In the genomic region with DNA sequence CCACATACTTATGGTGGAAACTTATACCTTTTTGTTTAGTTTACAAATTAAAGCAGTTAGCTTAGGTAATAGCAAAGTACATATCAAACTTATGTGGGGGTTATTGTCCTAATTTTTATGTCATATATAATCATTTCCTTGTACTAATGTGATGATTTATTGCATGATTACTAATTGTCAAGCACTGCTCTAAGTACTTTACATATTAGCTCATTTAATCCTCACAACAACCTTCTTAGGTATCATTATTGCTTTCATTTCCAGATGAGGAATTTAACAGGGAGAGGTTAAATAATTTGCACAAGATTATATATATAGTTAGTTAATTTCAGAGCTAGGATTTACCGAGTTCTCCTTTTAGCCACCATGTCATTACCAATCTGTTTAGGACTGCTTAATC, we compare ENCODE assay signal across 22 cellular contexts.
"Had no signal": no experiment of that assay in that cellular context is flagged by ENCODE, and none has a peak within 500 bp of the region (broad histone marks: within the 10 kb centered on the region; RNA-seq: fewer than 3 reads in every experiment).

No MANE protein-coding gene starts in this region.

- H2AFZ ChIP-seq: parathyroid adenoma had no signal

- H3K9ac ChIP-seq: parathyroid adenoma had no signal

- H3K9me3 ChIP-seq: psoas muscle, right atrium auricular region, thyroid gland had no signal

- H3K27me3 ChIP-seq: right atrium auricular region, thyroid gland had no signal

- H3K36me3 ChIP-seq: right atrium auricular region, thyroid gland had no signal

- DNase-seq: activated CD4-positive, alpha-beta T cell treated with anti-CD3 and anti-CD28 coated beads for 1 hour; activated CD4-positive, alpha-beta T cell treated with anti-CD3 and anti-CD28 coated beads, Interleukin-2, amount 10 ng/mL, durations not matched to agents 7 days and 5 days; activated CD8-positive, alpha-beta T cell treated with anti-CD3 and anti-CD28 coated beads for 36 hours; activated naive CD8-positive, alpha-beta T cell treated with anti-CD3 and anti-CD28 coated beads, Interleukin-2, amount 50 U/mL, for 24 hours; activated T-cell treated with anti-CD3 and anti-CD28 coated beads, Interleukin-2, amount 50 U/mL, for 4 hours; endodermal cell; foreskin fibroblast; left colon; mammary epithelial cell; naive thymus-derived CD4-positive, alpha-beta T cell; occipital lobe; psoas muscle; stimulated activated CD4-positive, alpha-beta T cell treated with anti-CD3 and anti-CD28 coated beads, Interleukin-4, amount 100 ng/mL, for 24 hours; stimulated activated naive CD8-positive, alpha-beta T cell treated with anti-CD3 and anti-CD28 coated beads, Interleukin-15, amount 100 ng/mL, for 72 hours; T-helper 17 cell; thyroid gland had no signal

- H3K27ac ChIP-seq: parathyroid adenoma, psoas muscle, right atrium auricular region, thyroid gland had no signal

- H3K4me1 ChIP-seq: parathyroid adenoma had no signal

- H3K4me3 ChIP-seq: right atrium auricular region, thyroid gland had no signal

- H3K79me2 ChIP-seq: parathyroid adenoma had no signal

- ATAC-seq: activated CD8-positive, alpha-beta T cell treated with anti-CD3 and anti-CD28 coated beads for 36 hours; activated naive CD8-positive, alpha-beta T cell treated with anti-CD3 and anti-CD28 coated beads, Interleukin-2, amount 50 U/mL, for 24 hours; activated T-cell treated with anti-CD3 and anti-CD28 coated beads, Interleukin-2, amount 50 U/mL, for 4 hours; activated T-helper 17 cell treated with anti-CD3 and anti-CD28 coated beads, Interleukin-2, amount 50 U/mL, for 72 hours; esophagus mucosa; left colon; naive thymus-derived CD4-positive, alpha-beta T cell; psoas muscle; stimulated activated effector memory CD8-positive, alpha-beta T cell treated with anti-CD3 and anti-CD28 coated beads, Interleukin-12 subunit alpha, Interleukin-12 subunit beta, amount 100 ng/mL, for 72 hours; stimulated activated naive CD8-positive, alpha-beta T cell treated with anti-CD3 and anti-CD28 coated beads, Interleukin-15, amount 100 ng/mL, for 72 hours; T-helper 17 cell; WTC11 had no signal
